11 cellular contexts compared by ENCODE assay signal in genomic region chr17:81049973-81050551, GRCh38. TPM values are rescaled to one million over a fixed set of nuclear protein-coding genes. Genes with fewer than 3 reads are reported as not detected.
DNase-seq lines count a peak whose midpoint lies in the region; ATAC-seq and TF ChIP-seq lines count a peak whose summit lies in the region.
"Had no signal": no experiment of that assay in that cellular context is flagged by ENCODE, and none has a peak within 500 bp of the region (broad histone marks: within the 10 kb centered on the region; RNA-seq: fewer than 3 reads in every experiment).

No MANE protein-coding gene starts in this region.

- TF ChIP-seq CTCF in RWPE2 (IDR thresholded peaks at IDR 0.05; ENCODE audit: poor library complexity, severe bottlenecking) (no peak), gastroesophageal sphincter (IDR thresholded peaks at IDR 0.05) (no peak), prostate gland (IDR thresholded peaks at IDR 0.05) (peak in 2 of 4 experiments; percentile 11 to 24)

- no peak for TF ChIP-seq EP300 in gastroesophageal sphincter (IDR thresholded peaks at IDR 0.05)

- ATAC-seq in RWPE2 (ENCODE audit: low read depth): peak; percentile 96
- peak; percentile 46 for ATAC-seq in gastroesophageal sphincter

- intact Hi-C loops in prostate gland (cut with DNase I): no loop called here

- 80% methylated on average over 2 of the region's 26 CpGs; no CpG with 5 or more reads in 1 of the 2 donors for WGBS in gastroesophageal sphincter (ENCODE audit: low coverage in 1 of 2), 2 donors
- WGBS in prostate gland: 43% methylated on average over 24 of the region's 26 CpGs

- peaks cover 36% of the 10 kb centered on the region for H3K4me1 ChIP-seq in RWPE2 (ENCODE audit: insufficient read depth, poor library complexity, severe bottlenecking)
- peaks cover 0 to 85% (median 32%) of the 10 kb centered on the region in 3 donors for H3K4me1 ChIP-seq in gastroesophageal sphincter
- peaks cover 53% of the 10 kb centered on the region for H3K4me1 ChIP-seq in prostate gland (replicated peaks)

- DNase-seq in ELR (ENCODE audit: low read depth) (peak; percentile 69), RWPE2 (ENCODE audit: low spot score) (peak; percentile 98), prostate gland (ENCODE audit: low spot score) (peak; percentile 83), putamen (ENCODE audit: low spot score) (no peak), NCI-H1105 treated with DMSO at 0.1 percent for 48 hours (lab: John Stamatoyannopoulos, UW) (no peak), NCI-H128 (lab: John Stamatoyannopoulos, UW; ENCODE audit: unreplicated experiment) (no peak), germinal center (ENCODE audit: low spot score) (no peak)
- DNase-seq: DMS79; effector CD4-positive, alpha-beta T cell; ovary had no signal

- H3K36me3 ChIP-seq in RWPE2 (ENCODE audit: low read depth): peaks cover 7% of the 10 kb centered on the region; the same call in 1 of the 2 replicates
- H3K36me3 ChIP-seq in gastroesophageal sphincter: peaks cover 0 to 9% of the 10 kb centered on the region in 2 donors
- no peaks in the 10 kb centered on the region for H3K36me3 ChIP-seq in prostate gland
- H3K36me3 ChIP-seq: ovary had no signal

- no peak overlapping the region for H3K4me3 ChIP-seq in RWPE2 (ENCODE audit: severe bottlenecking)
- peak overlapping the region in 1 of 2 donors; percentile 14 for H3K4me3 ChIP-seq in gastroesophageal sphincter
- H3K4me3 ChIP-seq in prostate gland: no peak overlapping the region
- H3K4me3 ChIP-seq: ovary had no signal

- H3K27me3 ChIP-seq in RWPE2 (ENCODE audit: insufficient read depth, poor library complexity, severe bottlenecking) (no peaks in the 10 kb centered on the region), gastroesophageal sphincter (no peaks in the 10 kb centered on the region), prostate gland (replicated peaks; ENCODE audit: insufficient read depth) (no peaks in the 10 kb centered on the region)
- H3K27me3 ChIP-seq: ovary had no signal

- TF ChIP-seq POLR2A in gastroesophageal sphincter (IDR thresholded peaks at IDR 0.05) (peak in 1 of 2 donors; percentile 28), prostate gland (IDR thresholded peaks at IDR 0.05) (peak; percentile 32)

- H3K27ac ChIP-seq in RWPE2 (ENCODE audit: poor library complexity, severe bottlenecking) (peak overlapping the region; percentile 98), gastroesophageal sphincter (peak overlapping the region in 3 of 4 donors; percentile 36 to 60 (median 53)), prostate gland (peak overlapping the region; percentile 83 to 95)
- H3K27ac ChIP-seq: ovary had no signal

- H3K9me3 ChIP-seq in RWPE2 (ENCODE audit: severe bottlenecking): no peaks in the 10 kb centered on the region
- H3K9me3 ChIP-seq in gastroesophageal sphincter: no peaks in the 10 kb centered on the region
- no peaks in the 10 kb centered on the region for H3K9me3 ChIP-seq in prostate gland
- H3K9me3 ChIP-seq: ovary had no signal

RNA-seq across cellular contexts. Expression of gene BAIAP2, which starts 15.1 kb away (rescaled TPM):
- total RNA-seq in gastroesophageal sphincter (10 to 100 TPM; 32.7 to 54.9 (median 40.6) TPM), prostate gland (100 to 1,000 TPM; 125 to 148 TPM)

RNA-seq across cellular contexts. Expression of gene CHMP6, which starts 58.4 kb away (rescaled TPM):
- 10 to 100 TPM; 17.6 to 26.0 (median 19.0) TPM for total RNA-seq in gastroesophageal sphincter
- 10 to 100 TPM; 30.6 to 35.3 TPM for total RNA-seq in prostate gland

Comparison
In these comparisons a context has a peak if more than half of its experiments do, and no peak if none do; other contexts are left out.
1. DNase-seq: peak in ELR (single experiment), RWPE2 (single experiment) and prostate gland (single experiment); none in putamen (single experiment), NCI-H1105 treated with DMSO at 0.1 percent for 48 hours (single experiment), NCI-H128 (single experiment) and germinal center (single experiment).
2. Peak in every context shown above with its lines, with median percentiles within 50 percentile points of each other: H3K27ac ChIP-seq.